22 cellular contexts compared by ENCODE assay signal in genomic region chr17:50359005-50359699, GRCh38. TPM values are rescaled to one million over a fixed set of nuclear protein-coding genes. Genes with fewer than 3 reads are reported as not detected.
DNase-seq lines count a peak whose midpoint lies in the region; TF ChIP-seq lines count a peak whose summit lies in the region.
"Had no signal": no experiment of that assay in that cellular context is flagged by ENCODE, and none has a peak within 500 bp of the region (broad histone marks: within the 10 kb centered on the region; RNA-seq: fewer than 3 reads in every experiment).

No MANE protein-coding gene starts in this region.

- H3K9me3 Mint-ChIP-seq in activated CD4-positive, alpha-beta memory T cell treated with anti-CD3 and anti-CD28 coated beads for 36 hours = no peaks in the 10 kb centered on the region
- no peaks in the 10 kb centered on the region for H3K9me3 Mint-ChIP-seq in activated CD4-positive, alpha-beta memory T cell treated with anti-CD3 and anti-CD28 coated beads, Interleukin-2, amount 10 ng/mL, durations not matched to agents 7 days and 5 days
- H3K9me3 Mint-ChIP-seq: stimulated activated naive CD8-positive, alpha-beta T cell treated with anti-CD3 and anti-CD28 coated beads, Interleukin-15, Interleukin-2, amounts not matched to agents 100 ng/mL and 50 ng/mL, for 24 hours had no signal

- H2BK12ac ChIP-seq in neuronal stem cell (ENCODE audit: low read length) = no peak overlapping the region

- H3K4me1 ChIP-seq in neuronal stem cell (ENCODE audit: control insufficient read depth in 2 of 2, insufficient read depth in 1 of 2, low read depth in 1 of 2, low read length in 2 of 2) = peaks cover 14 to 18% of the 10 kb centered on the region in 2 donors
- H3K4me1 ChIP-seq: breast epithelium had no signal

- peaks cover 9% of the 10 kb centered on the region for H3K4me1 Mint-ChIP-seq in activated CD4-positive, alpha-beta memory T cell treated with anti-CD3 and anti-CD28 coated beads for 36 hours (ENCODE audit: low read depth)
- H3K4me1 Mint-ChIP-seq in activated CD4-positive, alpha-beta memory T cell treated with anti-CD3 and anti-CD28 coated beads, Interleukin-2, amount 10 ng/mL, durations not matched to agents 7 days and 5 days = peaks cover 7% of the 10 kb centered on the region

- no peak overlapping the region for H2AK5ac ChIP-seq in neuronal stem cell (ENCODE audit: low read depth, low read length)

- POLR2A ChIA-PET in activated CD4-positive, alpha-beta memory T cell treated with anti-CD3 and anti-CD28 coated beads for 36 hours (lab: Charles Lee) = interaction anchor here (0.6 kb wide), 1 partner anchor 38 kb away, joined by 3 read pairs; the partner anchor contains the start of gene LRRC59
- POLR2A ChIA-PET in activated CD4-positive, alpha-beta memory T cell treated with anti-CD3 and anti-CD28 coated beads, Interleukin-2, amount 10 ng/mL, durations not matched to agents 7 days and 5 days (lab: Charles Lee) = interaction anchor here (1.2 to 7.7 kb wide), 3 partner anchors 10 to 38 kb away, joined by 3 to 78 read pairs (median 60); partner anchors contain the start of genes EME1, LRRC59, MRPL27 and XYLT2
- POLR2A ChIA-PET in RWPE1 (lab: Yijun Ruan, JAX; ENCODE audit: low non-redundant PET) = no interaction called here

- TF ChIP-seq CTCF in RWPE1 (conservative IDR thresholded peaks at IDR 0.05; ENCODE audit: low read depth) (no peak), coronary artery (IDR thresholded peaks at IDR 0.05) (no peak)

- H3K27ac Mint-ChIP-seq in activated CD4-positive, alpha-beta memory T cell treated with anti-CD3 and anti-CD28 coated beads for 36 hours = no peak overlapping the region
- H3K27ac Mint-ChIP-seq in activated CD4-positive, alpha-beta memory T cell treated with anti-CD3 and anti-CD28 coated beads, Interleukin-2, amount 10 ng/mL, durations not matched to agents 7 days and 5 days = no peak overlapping the region
- H3K27ac Mint-ChIP-seq: stimulated activated naive CD8-positive, alpha-beta T cell treated with anti-CD3 and anti-CD28 coated beads, Interleukin-15, Interleukin-2, amounts not matched to agents 100 ng/mL and 50 ng/mL, for 24 hours had no signal

- WGBS in neuronal stem cell (ENCODE audit: extremely low coverage in 2 of 2, insufficient read length in 2 of 2, insufficient replicate concordance in 1 of 2), 2 donors = no CpG with 5 or more reads among the region's 5 CpGs

- no peak overlapping the region for H3K18ac ChIP-seq in neuronal stem cell (ENCODE audit: low read length)

- no peaks in the 10 kb centered on the region for H3K27me3 ChIP-seq in neuronal stem cell (ENCODE audit: control insufficient read depth in 3 of 3, insufficient read depth in 3 of 3, low read depth in 1 of 3, low read length in 3 of 3)
- H3K27me3 ChIP-seq: breast epithelium, tibial nerve had no signal

- no peak overlapping the region for H2AFZ ChIP-seq in neuronal stem cell (ENCODE audit: low read length)

- H3K36me3 Mint-ChIP-seq in activated CD4-positive, alpha-beta memory T cell treated with anti-CD3 and anti-CD28 coated beads for 36 hours = peaks cover 16% of the 10 kb centered on the region
- peaks cover 35% of the 10 kb centered on the region for H3K36me3 Mint-ChIP-seq in activated CD4-positive, alpha-beta memory T cell treated with anti-CD3 and anti-CD28 coated beads, Interleukin-2, amount 10 ng/mL, durations not matched to agents 7 days and 5 days (ENCODE audit: low read depth)

- H3K23ac ChIP-seq in neuronal stem cell (ENCODE audit: low read depth, low read length, poor library complexity) = no peak overlapping the region

- no peak overlapping the region for H4K8ac ChIP-seq in neuronal stem cell (ENCODE audit: low read depth, low read length)

- H3K27me3 Mint-ChIP-seq in activated CD4-positive, alpha-beta memory T cell treated with anti-CD3 and anti-CD28 coated beads for 36 hours = no peaks in the 10 kb centered on the region
- H3K27me3 Mint-ChIP-seq in activated CD4-positive, alpha-beta memory T cell treated with anti-CD3 and anti-CD28 coated beads, Interleukin-2, amount 10 ng/mL, durations not matched to agents 7 days and 5 days = no peaks in the 10 kb centered on the region
- H3K27me3 Mint-ChIP-seq: stimulated activated naive CD8-positive, alpha-beta T cell treated with anti-CD3 and anti-CD28 coated beads, Interleukin-15, Interleukin-2, amounts not matched to agents 100 ng/mL and 50 ng/mL, for 24 hours had no signal

- H3K79me1 ChIP-seq in neuronal stem cell (ENCODE audit: low read depth, low read length) = peaks cover 13% of the 10 kb centered on the region

- no peak overlapping the region for H2BK120ac ChIP-seq in neuronal stem cell (ENCODE audit: low read depth, low read length)

- H3K27ac ChIP-seq in RWPE1 = peak overlapping the region; percentile 50
- no peak overlapping the region for H3K27ac ChIP-seq in neuronal stem cell (replicated peaks; ENCODE audit: low read length)
- H3K27ac ChIP-seq in coronary artery = no peak overlapping the region
- H3K27ac ChIP-seq: breast epithelium, tibial nerve had no signal

- H3K36me3 ChIP-seq in neuronal stem cell (replicated peaks in 1 of 2; ENCODE audit: control insufficient read depth in 2 of 2, insufficient read depth in 2 of 2, low read length in 2 of 2) = peaks cover 49 to 69% of the 10 kb centered on the region in 2 donors

- intact Hi-C loops in activated CD4-positive, alpha-beta memory T cell treated with anti-CD3 and anti-CD28 coated beads for 36 hours (cut with micrococcal nuclease) = no loop called here

- no peak overlapping the region for H2BK15ac ChIP-seq in neuronal stem cell (ENCODE audit: low read length)

- H3K9me3 ChIP-seq in neuronal stem cell (replicated peaks in 1 of 2; ENCODE audit: control insufficient read depth in 2 of 2, insufficient read depth in 1 of 2, low read depth in 1 of 2, low read length in 2 of 2) = no peaks in the 10 kb centered on the region
- H3K9me3 ChIP-seq: breast epithelium, tibial nerve had no signal

- peak; percentile 8 for DNase-seq in activated CD4-positive, alpha-beta memory T cell treated with anti-CD3 and anti-CD28 coated beads for 36 hours
- DNase-seq in activated CD4-positive, alpha-beta memory T cell treated with anti-CD3 and anti-CD28 coated beads, Interleukin-2, amount 10 ng/mL, durations not matched to agents 7 days and 5 days = no peak
- DNase-seq in RWPE1 (ENCODE audit: low spot score) (no peak), neuronal stem cell (ENCODE audit: low spot score) (no peak), coronary artery (ENCODE audit: low spot score) (no peak)
- no peak for DNase-seq in stimulated activated CD4-positive, alpha-beta T cell treated with anti-CD3 and anti-CD28 coated beads, Interleukin-4, amount 100 ng/mL, for 4 hours
- DNase-seq: activated CD4-positive, CD25-positive, alpha-beta regulatory T cell treated with anti-CD3 and anti-CD28 coated beads, Interleukin-2, amount 50 U/mL, for 72 hours; activated gamma-delta T cell; AML-193; amniotic stem cell; cortex of kidney; DMS53; GF-D8; glutamatergic neuron; mesendoderm; NCI-H1092 treated with DMSO at 0.1 percent for 48 hours; NCI-H2029; NCI-H82; stimulated activated CD4-positive, alpha-beta T cell treated with anti-CD3 and anti-CD28 coated beads, Interleukin-4, amount 100 ng/mL, for 24 hours had no signal

- no peak overlapping the region for H3K4me3 ChIP-seq in neuronal stem cell (ENCODE audit: low read length in 2 of 2)
- no peak overlapping the region for H3K4me3 ChIP-seq in coronary artery
- H3K4me3 ChIP-seq: breast epithelium, tibial nerve had no signal

- H3K4ac ChIP-seq in neuronal stem cell (ENCODE audit: low read length) = no peak overlapping the region

- peak overlapping the region; percentile 72 for H3K9ac ChIP-seq in neuronal stem cell (ENCODE audit: low read depth, low read length, poor library complexity)

- H3K4me2 ChIP-seq in neuronal stem cell (ENCODE audit: insufficient read depth, low read length, poor library complexity, severe bottlenecking) = no peak overlapping the region

- no peak overlapping the region for H3K4me3 Mint-ChIP-seq in activated CD4-positive, alpha-beta memory T cell treated with anti-CD3 and anti-CD28 coated beads for 36 hours
- H3K4me3 Mint-ChIP-seq in activated CD4-positive, alpha-beta memory T cell treated with anti-CD3 and anti-CD28 coated beads, Interleukin-2, amount 10 ng/mL, durations not matched to agents 7 days and 5 days = no peak overlapping the region
- H3K4me3 Mint-ChIP-seq: stimulated activated naive CD8-positive, alpha-beta T cell treated with anti-CD3 and anti-CD28 coated beads, Interleukin-15, Interleukin-2, amounts not matched to agents 100 ng/mL and 50 ng/mL, for 24 hours had no signal

- H3K14ac ChIP-seq in neuronal stem cell (ENCODE audit: low read length) = no peak overlapping the region

- CTCF ChIA-PET in activated CD4-positive, alpha-beta memory T cell treated with anti-CD3 and anti-CD28 coated beads for 36 hours (lab: Charles Lee) = interaction anchor here (0.7 to 5.5 kb wide), 7 partner anchors 8 to 335 kb away, joined by 3 to 79 read pairs (median 3); partner anchors contain the start of genes LRRC59 and XYLT2
- CTCF ChIA-PET in activated CD4-positive, alpha-beta memory T cell treated with anti-CD3 and anti-CD28 coated beads, Interleukin-2, amount 10 ng/mL, durations not matched to agents 7 days and 5 days (lab: Charles Lee) = interaction anchor here (1.1 to 4.7 kb wide), 4 partner anchors 13 to 48 kb away, joined by 3 to 75 read pairs (median 4); partner anchors contain the start of gene LRRC59
- CTCF ChIA-PET in RWPE1 (lab: Yijun Ruan, JAX) = interaction anchor here (1.0 kb wide), 1 partner anchor 120 kb away, joined by 3 read pairs; no protein-coding TSS in a partner anchor

- H4K91ac ChIP-seq in neuronal stem cell (ENCODE audit: low read depth, low read length, poor library complexity) = no peak overlapping the region

- H2BK5ac ChIP-seq in neuronal stem cell (ENCODE audit: low read length) = no peak overlapping the region

RNA-seq across cellular contexts. Expression of gene XYLT2, which starts 13.2 kb away (rescaled TPM):
- 10 to 100 TPM; 41.3 to 43.3 TPM for total RNA-seq in activated CD4-positive, alpha-beta memory T cell treated with anti-CD3 and anti-CD28 coated beads for 36 hours
- 10 to 100 TPM; 26.7 to 29.7 TPM for total RNA-seq in activated CD4-positive, alpha-beta memory T cell treated with anti-CD3 and anti-CD28 coated beads, Interleukin-2, amount 10 ng/mL, durations not matched to agents 7 days and 5 days
- 11.5 TPM for polyA plus RNA-seq in neuronal stem cell (2013, experiment 1 of 2)
- polyA plus RNA-seq in neuronal stem cell (2013, experiment 2 of 2) = 12.2 TPM

RNA-seq across cellular contexts. Expression of gene MRPL27, which starts 13.8 kb away (rescaled TPM):
- total RNA-seq in activated CD4-positive, alpha-beta memory T cell treated with anti-CD3 and anti-CD28 coated beads for 36 hours = 10 to 100 TPM; 53.9 to 64.5 TPM
- 10 to 100 TPM; 56.5 to 57.5 TPM for total RNA-seq in activated CD4-positive, alpha-beta memory T cell treated with anti-CD3 and anti-CD28 coated beads, Interleukin-2, amount 10 ng/mL, durations not matched to agents 7 days and 5 days
- 55.3 TPM for polyA plus RNA-seq in neuronal stem cell (2013, experiment 1 of 2)
- polyA plus RNA-seq in neuronal stem cell (2013, experiment 2 of 2) = 54.4 TPM

RNA-seq across cellular contexts. Expression of gene EME1, which starts 13.9 kb away (rescaled TPM):
- total RNA-seq in activated CD4-positive, alpha-beta memory T cell treated with anti-CD3 and anti-CD28 coated beads for 36 hours = 10 to 100 TPM; 47.7 to 48.1 TPM
- 10 to 100 TPM; 25.1 to 26.1 TPM for total RNA-seq in activated CD4-positive, alpha-beta memory T cell treated with anti-CD3 and anti-CD28 coated beads, Interleukin-2, amount 10 ng/mL, durations not matched to agents 7 days and 5 days
- 21.3 TPM for polyA plus RNA-seq in neuronal stem cell (2013, experiment 1 of 2)
- polyA plus RNA-seq in neuronal stem cell (2013, experiment 2 of 2) = 21.0 TPM

RNA-seq across cellular contexts. Expression of gene LRRC59, which starts 38.2 kb away (rescaled TPM):
- 10 to 100 TPM; 77.1 to 78.8 TPM for total RNA-seq in activated CD4-positive, alpha-beta memory T cell treated with anti-CD3 and anti-CD28 coated beads for 36 hours
- 10 to 100 TPM; 67.1 to 68.9 TPM for total RNA-seq in activated CD4-positive, alpha-beta memory T cell treated with anti-CD3 and anti-CD28 coated beads, Interleukin-2, amount 10 ng/mL, durations not matched to agents 7 days and 5 days
- polyA plus RNA-seq in neuronal stem cell (2013, experiment 1 of 2) = 47.4 TPM
- 46.5 TPM for polyA plus RNA-seq in neuronal stem cell (2013, experiment 2 of 2)
